ENCODE assay signal across 1 cellular context in genomic region chr16:2500937-2501750, GRCh38.
TF ChIP-seq lines count a peak whose summit lies in the region.

No MANE protein-coding gene starts in this region.

TF ChIP-seq in K562, 482 proteins besides CTCF, POLR2A, EP300 and RAD21 (continued from another document and continues in another):
- TF ChIP-seq MNT (conservative IDR thresholded peaks at IDR 0.05) (peak in 1 of 2 experiments; percentile 61; a peak in 2 of 4 replicates), SRSF3 (IDR thresholded peaks at IDR 0.05; ENCODE audit: insufficient read depth, low read length) (no peak), CXXC5 (CRISPR knock-in tag; IDR thresholded peaks at IDR 0.05) (no peak), TEAD4 (IDR thresholded peaks at IDR 0.05; ENCODE audit: low read length) (no peak), TEAD4 (CRISPR knock-in tag; IDR thresholded peaks at IDR 0.05; ENCODE audit: borderline replicate concordance) (no peak), ZC3H4 (CRISPR knock-in tag; IDR thresholded peaks at IDR 0.05; ENCODE audit: borderline replicate concordance) (no peak), NR2C1 (IDR thresholded peaks at IDR 0.05) (no peak), NR2C1 (tag; IDR thresholded peaks at IDR 0.05) (no peak), XRCC4 (IDR thresholded peaks at IDR 0.05; ENCODE audit: extremely low read depth, insufficient read depth, insufficient read length) (no peak), NELFE (IDR thresholded peaks at IDR 0.05; ENCODE audit: insufficient read depth, insufficient read length) (no peak), DNMT1 (IDR thresholded peaks at IDR 0.05) (no peak), ZNF609 (CRISPR knock-in tag; IDR thresholded peaks at IDR 0.05; ENCODE audit: borderline replicate concordance) (no peak), ZNF184 (CRISPR knock-in tag; IDR thresholded peaks at IDR 0.05) (no peak), DACH1 (IDR thresholded peaks at IDR 0.05; ENCODE audit: partially characterized antibody) (no peak), ZNF740 (CRISPR knock-in tag; IDR thresholded peaks at IDR 0.05) (peak; percentile 72), ZNF740 (tag; IDR thresholded peaks at IDR 0.05) (no peak), CEBPB (tag; IDR thresholded peaks at IDR 0.05) (no peak), ZNF274 (IDR thresholded peaks at IDR 0.05; ENCODE audit: borderline replicate concordance, low read depth, low read length) (no peak), HCFC1 (IDR thresholded peaks at IDR 0.05; ENCODE audit: low read depth, low read length) (peak; percentile 35; the same call in 1 of the 2 replicates), USF1 (CRISPR knock-in tag; IDR thresholded peaks at IDR 0.05) (peak; percentile 41; the same call in 1 of the 2 replicates), KAT2B (IDR thresholded peaks at IDR 0.05; ENCODE audit: low read depth, low read length) (no peak), MAFG (tag; conservative IDR thresholded peaks at IDR 0.05) (no peak), CSDE1 (IDR thresholded peaks at IDR 0.05) (no peak), HMG20B (CRISPR knock-in tag; IDR thresholded peaks at IDR 0.05) (no peak), ZNF12 (CRISPR knock-in tag; IDR thresholded peaks at IDR 0.05) (no peak), CTCFL (IDR thresholded peaks at IDR 0.05; ENCODE audit: borderline replicate concordance, insufficient read depth, low read depth, low read length, poor library complexity, severe bottlenecking) (peak; percentile 81), FOXJ3 (CRISPR knock-in tag; IDR thresholded peaks at IDR 0.05) (no peak), ZNF124 (CRISPR knock-in tag; IDR thresholded peaks at IDR 0.05) (no peak), ZNF354B (CRISPR knock-in tag; IDR thresholded peaks at IDR 0.05) (no peak), PKNOX1 (IDR thresholded peaks at IDR 0.05) (no peak), CHD4 (IDR thresholded peaks at IDR 0.05; ENCODE audit: insufficient read depth, insufficient replicate concordance, low read depth, low read length, poor library complexity, severe bottlenecking) (no peak), ZNF445 (CRISPR knock-in tag; IDR thresholded peaks at IDR 0.05; ENCODE audit: low read depth) (no peak), RAD51 (IDR thresholded peaks at IDR 0.05; ENCODE audit: borderline replicate concordance, low read depth) (peak; percentile 43; the same call in 1 of the 2 replicates), MTA1 (IDR thresholded peaks at IDR 0.05; ENCODE audit: borderline replicate concordance) (no peak), MIER1 (IDR thresholded peaks at IDR 0.05; ENCODE audit: low read depth) (no peak), ZNF436 (CRISPR knock-in tag; IDR thresholded peaks at IDR 0.05) (no peak), CTBP1 (IDR thresholded peaks at IDR 0.05; ENCODE audit: borderline replicate concordance) (peak; percentile 55; the same call in 1 of the 2 replicates), IRF2 (CRISPR knock-in tag; IDR thresholded peaks at IDR 0.05) (no peak), HOXB6 (CRISPR knock-in tag; IDR thresholded peaks at IDR 0.05; ENCODE audit: borderline replicate concordance) (no peak), HINFP (tag; conservative IDR thresholded peaks at IDR 0.05; ENCODE audit: low read depth) (no peak), ZNF395 (CRISPR knock-in tag; IDR thresholded peaks at IDR 0.05) (no peak), CEBPG (CRISPR knock-in tag; IDR thresholded peaks at IDR 0.05) (no peak), CEBPG (tag; conservative IDR thresholded peaks at IDR 0.05 in 1 of 2, IDR thresholded peaks at IDR 0.05 in 1 of 2) (no peak), FIP1L1 (IDR thresholded peaks at IDR 0.05; ENCODE audit: low read depth, low read length, poor library complexity, severe bottlenecking) (peak; percentile 15), GABPB1 (CRISPR knock-in tag; IDR thresholded peaks at IDR 0.05) (no peak; the same call in 1 of the 2 replicates), HMBOX1 (IDR thresholded peaks at IDR 0.05) (no peak)
